ENCODE assay signal across 2 cellular contexts in genomic region chr16:28863929-28864886, GRCh38.
TF ChIP-seq lines count a peak whose summit lies in the region.

No MANE protein-coding gene starts in this region.

TF ChIP-seq in IMR-90, 13 proteins besides CTCF, POLR2A, EP300 and RAD21:
- peak; percentile 15; the same call in 1 of the 2 replicates for TF ChIP-seq MXI1 (IDR thresholded peaks at IDR 0.05; ENCODE audit: borderline replicate concordance, low read depth, low read length)
- TF ChIP-seq USF2 (IDR thresholded peaks at IDR 0.05; ENCODE audit: low read depth, low read length), result no peak

TF ChIP-seq in GM12878, 131 proteins besides CTCF, POLR2A, EP300 and RAD21:
- TF ChIP-seq SMC3 (IDR thresholded peaks at IDR 0.05; ENCODE audit: borderline replicate concordance, low read length) (no peak), GABPA (IDR thresholded peaks at IDR 0.05; ENCODE audit: low read depth) (peak; percentile 88), ETV6 (conservative IDR thresholded peaks at IDR 0.05 in 1 of 2, IDR thresholded peaks at IDR 0.05 in 1 of 2; ENCODE audit: borderline replicate concordance in 1 of 2, low read depth in 1 of 2) (no peak), TCF3 (IDR thresholded peaks at IDR 0.05; ENCODE audit: borderline replicate concordance, insufficient read depth, low read depth, low read length) (no peak), ASH2L (IDR thresholded peaks at IDR 0.05; ENCODE audit: borderline replicate concordance, low read depth) (peak; percentile 9; the same call in 1 of the 2 replicates), BCL3 (IDR thresholded peaks at IDR 0.05; ENCODE audit: borderline replicate concordance, insufficient read depth, low read depth, low read length, poor library complexity, severe bottlenecking) (no peak), LARP7 (IDR thresholded peaks at IDR 0.05) (0 out of 2 replicates have a peak, but pooled peaks have one; percentile 4)
